ENCODE assay signal across 10 cellular contexts in genomic region chr2:234164499-234165409, GRCh38.
DNase-seq lines count a peak whose midpoint lies in the region; FAIRE-seq and TF ChIP-seq lines count a peak whose summit lies in the region.
"Had no signal": no experiment of that assay in that cellular context is flagged by ENCODE, and none has a peak within 500 bp of the region (broad histone marks: within the 10 kb centered on the region; RNA-seq: fewer than 3 reads in every experiment).

No MANE protein-coding gene starts in this region.

- intact Hi-C loops in thyroid gland (cut with DNase I): no loop called here

- peak; percentile 27 to 35 for DNase-seq in activated CD8-positive, alpha-beta memory T cell treated with anti-CD3 and anti-CD28 coated beads for 1 hour (ENCODE audit: extremely low read depth in 1 of 2, low read depth in 1 of 2)
- DNase-seq in activated CD8-positive, alpha-beta memory T cell treated with anti-CD3 and anti-CD28 coated beads, Interleukin-2, amount 50 U/mL, for 48 hours: no peak
- peak; percentile 8 to 16 for DNase-seq in activated CD8-positive, alpha-beta memory T cell treated with anti-CD3 and anti-CD28 coated beads for 4 hours (ENCODE audit: low read depth in 2 of 2)
- peak; percentile 26 for DNase-seq in kidney tubule cell (ENCODE audit: low spot score)
- peak; percentile 46 to 61 for DNase-seq in thyroid gland
- DNase-seq in cortex of kidney (lab: John Stamatoyannopoulos, UW): no peak
- no peak for DNase-seq in GM12891 (ENCODE audit: insufficient read length, low spot score)
- DNase-seq in SW480 (ENCODE audit: low spot score): no peak
- DNase-seq: gastrocnemius medialis had no signal

- FAIRE-seq in GM12891 (lab: Jason Lieb, UNC): no peak

- H3K36me3 ChIP-seq in thyroid gland: no peaks in the 10 kb centered on the region
- H3K36me3 ChIP-seq: gastrocnemius medialis, vagina had no signal

- no peak for TF ChIP-seq CTCF in thyroid gland (IDR thresholded peaks at IDR 0.05)

- no peak overlapping the region for H3K27ac ChIP-seq in thyroid gland
- H3K27ac ChIP-seq: gastrocnemius medialis, vagina had no signal

- no peak overlapping the region for H3K4me3 ChIP-seq in thyroid gland (replicated peaks in 1 of 3)
- H3K4me3 ChIP-seq: gastrocnemius medialis, vagina had no signal

- 46 to 50% methylated on average over 19 of the region's 19 CpGs for WGBS in thyroid gland, 2 donors

- no peaks in the 10 kb centered on the region for H3K27me3 ChIP-seq in thyroid gland
- H3K27me3 ChIP-seq: gastrocnemius medialis, vagina had no signal

- H3K4me1 ChIP-seq in thyroid gland: peaks cover 19 to 27% of the 10 kb centered on the region in 2 donors
- H3K4me1 ChIP-seq: gastrocnemius medialis, vagina had no signal

- no peak for TF ChIP-seq POLR2A in thyroid gland (IDR thresholded peaks at IDR 0.05)
- TF ChIP-seq POLR2A in GM12891 (IDR thresholded peaks at IDR 0.05; ENCODE audit: low read depth, low read length): no peak

- no peaks in the 10 kb centered on the region for H3K9me3 ChIP-seq in thyroid gland
- H3K9me3 ChIP-seq: gastrocnemius medialis, vagina had no signal

TF ChIP-seq in GM12891, 5 proteins besides CTCF, POLR2A, EP300 and RAD21:
- no peak for TF ChIP-seq POLR2AphosphoS5 (IDR thresholded peaks at IDR 0.05; ENCODE audit: low read depth, low read length)
- TF ChIP-seq SPI1 (IDR thresholded peaks at IDR 0.05; ENCODE audit: low read depth, low read length): no peak
- no peak for TF ChIP-seq POU2F2 (IDR thresholded peaks at IDR 0.05; ENCODE audit: low read depth, low read length)
- no peak for TF ChIP-seq TAF1 (IDR thresholded peaks at IDR 0.05; ENCODE audit: low read depth, low read length)
- TF ChIP-seq PAX5 (IDR thresholded peaks at IDR 0.05; ENCODE audit: insufficient read depth, low read length, severe bottlenecking): no peak

Comparison
In these comparisons a context has a peak if more than half of its experiments do, and no peak if none do; other contexts are left out.
1. DNase-seq: peak in activated CD8-positive, alpha-beta memory T cell treated with anti-CD3 and anti-CD28 coated beads for 1 hour (2 of 2), activated CD8-positive, alpha-beta memory T cell treated with anti-CD3 and anti-CD28 coated beads for 4 hours (2 of 2), kidney tubule cell (single experiment) and thyroid gland (2 of 2); none in activated CD8-positive, alpha-beta memory T cell treated with anti-CD3 and anti-CD28 coated beads, Interleukin-2, amount 50 U/mL, for 48 hours (single experiment), cortex of kidney (single experiment), GM12891 (single experiment) and SW480 (single experiment).